ENCODE assay signal across 24 cellular contexts in the genomic region with DNA sequence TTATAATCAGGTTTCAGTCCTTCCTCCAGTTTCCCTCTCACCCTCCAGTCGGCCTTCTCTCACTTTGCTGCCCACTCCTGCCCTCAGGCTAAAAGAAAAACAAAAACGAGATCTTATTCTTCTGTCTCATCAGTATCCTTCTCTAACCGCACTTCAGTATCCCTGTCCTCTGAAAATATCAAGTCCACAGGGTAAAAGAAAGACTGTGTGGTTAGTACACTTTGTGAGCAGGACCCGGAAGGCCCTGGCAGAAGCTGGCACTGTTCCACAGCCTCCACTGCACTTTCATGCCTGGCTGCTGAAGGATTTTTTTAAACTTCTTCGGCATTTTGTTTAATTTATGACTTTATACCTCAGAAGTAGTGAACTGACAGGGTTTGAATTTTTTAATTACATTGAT.
"Had no signal": no experiment of that assay in that cellular context is flagged by ENCODE, and none has a peak within 500 bp of the region (broad histone marks: within the 10 kb centered on the region; RNA-seq: fewer than 3 reads in every experiment).

No MANE protein-coding gene starts in this region.

- H3K27me3 Mint-ChIP-seq: activated CD4-positive, alpha-beta T cell treated with anti-CD3 and anti-CD28 coated beads, Interleukin-2, amount 10 ng/mL, durations not matched to agents 7 days and 5 days; activated CD8-positive, alpha-beta T cell treated with anti-CD3 and anti-CD28 coated beads for 36 hours; activated naive CD4-positive, alpha-beta T cell treated with anti-CD3 and anti-CD28 coated beads, Interleukin-2, amount 50 U/mL, for 24 hours; naive B cell; T-helper 17 cell had no signal

- H3K4me1 Mint-ChIP-seq: neural progenitor cell had no signal

- H3K4me3 ChIP-seq: adrenal gland, coronary artery, lower lobe of right lung, neural progenitor cell, sigmoid colon, smooth muscle cell, upper lobe of right lung had no signal

- H3K9me3 ChIP-seq: adrenal gland, lower lobe of right lung, sigmoid colon, upper lobe of right lung had no signal

- H3K4me1 ChIP-seq: lower lobe of right lung, neural progenitor cell had no signal

- H3K4me3 Mint-ChIP-seq: activated CD4-positive, alpha-beta T cell treated with anti-CD3 and anti-CD28 coated beads, Interleukin-2, amount 10 ng/mL, durations not matched to agents 7 days and 5 days; activated CD8-positive, alpha-beta T cell treated with anti-CD3 and anti-CD28 coated beads for 36 hours; activated naive CD4-positive, alpha-beta T cell treated with anti-CD3 and anti-CD28 coated beads, Interleukin-2, amount 50 U/mL, for 24 hours; naive B cell; neural progenitor cell; T-helper 17 cell had no signal

- H3K27me3 ChIP-seq: adrenal gland, neural progenitor cell, sigmoid colon, upper lobe of right lung had no signal

- ATAC-seq: activated CD8-positive, alpha-beta T cell treated with anti-CD3 and anti-CD28 coated beads for 36 hours; left lobe of liver; lower lobe of right lung; T-helper 17 cell; upper lobe of right lung had no signal

- H3K9me3 Mint-ChIP-seq: activated CD4-positive, alpha-beta T cell treated with anti-CD3 and anti-CD28 coated beads, Interleukin-2, amount 10 ng/mL, durations not matched to agents 7 days and 5 days; activated CD8-positive, alpha-beta T cell treated with anti-CD3 and anti-CD28 coated beads for 36 hours; activated naive CD4-positive, alpha-beta T cell treated with anti-CD3 and anti-CD28 coated beads, Interleukin-2, amount 50 U/mL, for 24 hours; naive B cell; neural progenitor cell had no signal

- DNase-seq: activated CD4-positive, alpha-beta T cell treated with anti-CD3 and anti-CD28 coated beads, Interleukin-2, amount 10 ng/mL, durations not matched to agents 7 days and 5 days; activated CD4-positive, CD25-positive, alpha-beta regulatory T cell treated with anti-CD3 and anti-CD28 coated beads, Interleukin-2, amount 50 U/mL, for 72 hours; activated CD8-positive, alpha-beta T cell treated with anti-CD3 and anti-CD28 coated beads for 36 hours; activated gamma-delta T cell treated with Interleukin-2 at 50 U/mL for 16 hours; activated T-cell treated with anti-CD3 and anti-CD28 coated beads, Interleukin-2, amount 50 U/mL, for 1 hour; adrenal gland; lower lobe of right lung; mesendoderm; naive B cell; posterior cingulate gyrus; retina; sigmoid colon; stimulated activated CD4-positive, alpha-beta T cell treated with anti-CD3 and anti-CD28 coated beads, Interleukin-15, amount 100 ng/mL, for 24 hours; stimulated activated CD8-positive, alpha-beta memory T cell treated with anti-CD3 and anti-CD28 coated beads, Interleukin-4, amount 100 ng/mL, for 48 hours; stimulated activated naive CD4-positive, alpha-beta T cell; SW 1271; T-helper 17 cell; upper lobe of right lung had no signal

- H3K27ac Mint-ChIP-seq: activated CD4-positive, alpha-beta T cell treated with anti-CD3 and anti-CD28 coated beads, Interleukin-2, amount 10 ng/mL, durations not matched to agents 7 days and 5 days; activated CD8-positive, alpha-beta T cell treated with anti-CD3 and anti-CD28 coated beads for 36 hours; activated naive CD4-positive, alpha-beta T cell treated with anti-CD3 and anti-CD28 coated beads, Interleukin-2, amount 50 U/mL, for 24 hours; neural progenitor cell; T-helper 17 cell had no signal

- H3K27ac ChIP-seq: adrenal gland, coronary artery, epithelial cell of prostate, lower lobe of right lung, neural progenitor cell, sigmoid colon, upper lobe of right lung had no signal
